ENCODE assay signal across 2 cellular contexts in genomic region chr20:15905661-15906060, GRCh38.
TF ChIP-seq lines count a peak whose summit lies in the region.

No MANE protein-coding gene starts in this region.

TF ChIP-seq in A549, 52 proteins besides CTCF, POLR2A, EP300 and RAD21 (continued from another document):
- TF ChIP-seq MAX (IDR thresholded peaks at IDR 0.05) (no peak), CHD2 (IDR thresholded peaks at IDR 0.05; ENCODE audit: low read length, partially characterized antibody) (no peak), ZSCAN20 (CRISPR knock-in tag; IDR thresholded peaks at IDR 0.05) (no peak), EHMT2 (IDR thresholded peaks at IDR 0.05; ENCODE audit: low read depth) (no peak), RFX5 (IDR thresholded peaks at IDR 0.05) (no peak), HOXB5 (CRISPR knock-in tag; IDR thresholded peaks at IDR 0.05) (no peak)

TF ChIP-seq in GM23338, 12 proteins besides CTCF, POLR2A, EP300 and RAD21 (continued from another document):
- TF ChIP-seq, protein P1, sequence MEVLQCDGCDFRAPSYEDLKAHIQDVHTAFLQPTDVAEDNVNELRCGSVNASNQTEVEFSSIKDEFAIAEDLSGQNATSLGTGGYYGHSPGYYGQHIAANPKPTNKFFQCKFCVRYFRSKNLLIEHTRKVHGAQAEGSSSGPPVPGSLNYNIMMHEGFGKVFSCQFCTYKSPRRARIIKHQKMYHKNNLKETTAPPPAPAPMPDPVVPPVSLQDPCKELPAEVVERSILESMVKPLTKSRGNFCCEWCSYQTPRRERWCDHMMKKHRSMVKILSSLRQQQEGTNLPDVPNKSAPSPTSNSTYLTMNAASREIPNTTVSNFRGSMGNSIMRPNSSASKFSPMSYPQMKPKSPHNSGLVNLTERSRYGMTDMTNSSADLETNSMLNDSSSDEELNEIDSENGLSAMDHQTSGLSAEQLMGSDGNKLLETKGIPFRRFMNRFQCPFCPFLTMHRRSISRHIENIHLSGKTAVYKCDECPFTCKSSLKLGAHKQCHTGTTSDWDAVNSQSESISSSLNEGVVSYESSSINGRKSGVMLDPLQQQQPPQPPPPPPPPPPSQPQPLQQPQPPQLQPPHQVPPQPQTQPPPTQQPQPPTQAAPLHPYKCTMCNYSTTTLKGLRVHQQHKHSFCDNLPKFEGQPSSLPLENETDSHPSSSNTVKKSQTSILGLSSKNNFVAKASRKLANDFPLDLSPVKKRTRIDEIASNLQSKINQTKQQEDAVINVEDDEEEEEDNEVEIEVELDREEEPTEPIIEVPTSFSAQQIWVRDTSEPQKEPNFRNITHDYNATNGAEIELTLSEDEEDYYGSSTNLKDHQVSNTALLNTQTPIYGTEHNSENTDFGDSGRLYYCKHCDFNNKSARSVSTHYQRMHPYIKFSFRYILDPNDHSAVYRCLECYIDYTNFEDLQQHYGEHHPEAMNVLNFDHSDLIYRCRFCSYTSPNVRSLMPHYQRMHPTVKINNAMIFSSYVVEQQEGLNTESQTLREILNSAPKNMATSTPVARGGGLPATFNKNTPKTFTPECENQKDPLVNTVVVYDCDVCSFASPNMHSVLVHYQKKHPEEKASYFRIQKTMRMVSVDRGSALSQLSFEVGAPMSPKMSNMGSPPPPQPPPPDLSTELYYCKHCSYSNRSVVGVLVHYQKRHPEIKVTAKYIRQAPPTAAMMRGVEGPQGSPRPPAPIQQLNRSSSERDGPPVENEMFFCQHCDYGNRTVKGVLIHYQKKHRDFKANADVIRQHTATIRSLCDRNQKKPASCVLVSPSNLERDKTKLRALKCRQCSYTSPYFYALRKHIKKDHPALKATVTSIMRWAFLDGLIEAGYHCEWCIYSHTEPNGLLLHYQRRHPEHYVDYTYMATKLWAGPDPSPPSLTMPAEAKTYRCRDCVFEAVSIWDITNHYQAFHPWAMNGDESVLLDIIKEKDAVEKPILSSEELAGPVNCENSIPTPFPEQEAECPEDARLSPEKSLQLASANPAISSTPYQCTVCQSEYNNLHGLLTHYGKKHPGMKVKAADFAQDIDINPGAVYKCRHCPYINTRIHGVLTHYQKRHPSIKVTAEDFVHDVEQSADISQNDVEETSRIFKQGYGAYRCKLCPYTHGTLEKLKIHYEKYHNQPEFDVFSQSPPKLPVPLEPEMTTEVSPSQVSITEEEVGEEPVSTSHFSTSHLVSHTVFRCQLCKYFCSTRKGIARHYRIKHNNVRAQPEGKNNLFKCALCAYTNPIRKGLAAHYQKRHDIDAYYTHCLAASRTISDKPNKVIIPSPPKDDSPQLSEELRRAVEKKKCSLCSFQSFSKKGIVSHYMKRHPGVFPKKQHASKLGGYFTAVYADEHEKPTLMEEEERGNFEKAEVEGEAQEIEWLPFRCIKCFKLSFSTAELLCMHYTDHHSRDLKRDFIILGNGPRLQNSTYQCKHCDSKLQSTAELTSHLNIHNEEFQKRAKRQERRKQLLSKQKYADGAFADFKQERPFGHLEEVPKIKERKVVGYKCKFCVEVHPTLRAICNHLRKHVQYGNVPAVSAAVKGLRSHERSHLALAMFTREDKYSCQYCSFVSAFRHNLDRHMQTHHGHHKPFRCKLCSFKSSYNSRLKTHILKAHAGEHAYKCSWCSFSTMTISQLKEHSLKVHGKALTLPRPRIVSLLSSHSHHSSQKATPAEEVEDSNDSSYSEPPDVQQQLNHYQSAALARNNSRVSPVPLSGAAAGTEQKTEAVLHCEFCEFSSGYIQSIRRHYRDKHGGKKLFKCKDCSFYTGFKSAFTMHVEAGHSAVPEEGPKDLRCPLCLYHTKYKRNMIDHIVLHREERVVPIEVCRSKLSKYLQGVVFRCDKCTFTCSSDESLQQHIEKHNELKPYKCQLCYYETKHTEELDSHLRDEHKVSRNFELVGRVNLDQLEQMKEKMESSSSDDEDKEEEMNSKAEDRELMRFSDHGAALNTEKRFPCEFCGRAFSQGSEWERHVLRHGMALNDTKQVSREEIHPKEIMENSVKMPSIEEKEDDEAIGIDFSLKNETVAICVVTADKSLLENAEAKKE (CRISPR knock-in tag; IDR thresholded peaks at IDR 0.05) = no peak
- TF ChIP-seq, protein P2, sequence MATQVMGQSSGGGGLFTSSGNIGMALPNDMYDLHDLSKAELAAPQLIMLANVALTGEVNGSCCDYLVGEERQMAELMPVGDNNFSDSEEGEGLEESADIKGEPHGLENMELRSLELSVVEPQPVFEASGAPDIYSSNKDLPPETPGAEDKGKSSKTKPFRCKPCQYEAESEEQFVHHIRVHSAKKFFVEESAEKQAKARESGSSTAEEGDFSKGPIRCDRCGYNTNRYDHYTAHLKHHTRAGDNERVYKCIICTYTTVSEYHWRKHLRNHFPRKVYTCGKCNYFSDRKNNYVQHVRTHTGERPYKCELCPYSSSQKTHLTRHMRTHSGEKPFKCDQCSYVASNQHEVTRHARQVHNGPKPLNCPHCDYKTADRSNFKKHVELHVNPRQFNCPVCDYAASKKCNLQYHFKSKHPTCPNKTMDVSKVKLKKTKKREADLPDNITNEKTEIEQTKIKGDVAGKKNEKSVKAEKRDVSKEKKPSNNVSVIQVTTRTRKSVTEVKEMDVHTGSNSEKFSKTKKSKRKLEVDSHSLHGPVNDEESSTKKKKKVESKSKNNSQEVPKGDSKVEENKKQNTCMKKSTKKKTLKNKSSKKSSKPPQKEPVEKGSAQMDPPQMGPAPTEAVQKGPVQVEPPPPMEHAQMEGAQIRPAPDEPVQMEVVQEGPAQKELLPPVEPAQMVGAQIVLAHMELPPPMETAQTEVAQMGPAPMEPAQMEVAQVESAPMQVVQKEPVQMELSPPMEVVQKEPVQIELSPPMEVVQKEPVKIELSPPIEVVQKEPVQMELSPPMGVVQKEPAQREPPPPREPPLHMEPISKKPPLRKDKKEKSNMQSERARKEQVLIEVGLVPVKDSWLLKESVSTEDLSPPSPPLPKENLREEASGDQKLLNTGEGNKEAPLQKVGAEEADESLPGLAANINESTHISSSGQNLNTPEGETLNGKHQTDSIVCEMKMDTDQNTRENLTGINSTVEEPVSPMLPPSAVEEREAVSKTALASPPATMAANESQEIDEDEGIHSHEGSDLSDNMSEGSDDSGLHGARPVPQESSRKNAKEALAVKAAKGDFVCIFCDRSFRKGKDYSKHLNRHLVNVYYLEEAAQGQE (IDR thresholded peaks at IDR 0.05; ENCODE audit: unreplicated experiment) = no peak
- TF ChIP-seq NANOG (IDR thresholded peaks at IDR 0.05; ENCODE audit: borderline replicate concordance) (no peak), POLR2AphosphoS5 (IDR thresholded peaks at IDR 0.05; ENCODE audit: low read depth) (no peak), CREB1 (CRISPR knock-in tag; IDR thresholded peaks at IDR 0.05; ENCODE audit: low read depth) (no peak), EZH2phosphoT487 (IDR thresholded peaks at IDR 0.05; ENCODE audit: unreplicated experiment) (no peak), STAT1 (IDR thresholded peaks at IDR 0.05; ENCODE audit: unreplicated experiment) (no peak), ZNF114 (CRISPR knock-in tag; IDR thresholded peaks at IDR 0.05) (no peak), ZNF331 (CRISPR knock-in tag; IDR thresholded peaks at IDR 0.05; ENCODE audit: low read depth) (no peak)
TF ChIP-seq in GM23338: peak in this region for 0.
